Comparison of ENCODE assay signal across 10 cellular contexts in genomic region chr12:46264057-46264456, GRCh38. TPM values are rescaled to one million over a fixed set of nuclear protein-coding genes. Genes with fewer than 3 reads are reported as not detected.
A peak's percentile ranks its signal among the peaks of the same experiment; 100 is the strongest.
DNase-seq lines count a peak whose midpoint lies in the region; ATAC-seq, FAIRE-seq and TF ChIP-seq lines count a peak whose summit lies in the region.
"Had no signal": no experiment of that assay in that cellular context is flagged by ENCODE, and none has a peak within 500 bp of the region (broad histone marks: within the 10 kb centered on the region; RNA-seq: fewer than 3 reads in every experiment).

No MANE protein-coding gene starts in this region.

- H3K9me3 ChIP-seq in A549: no peaks in the 10 kb centered on the region
- no peaks in the 10 kb centered on the region for H3K9me3 ChIP-seq in upper lobe of right lung
- H3K9me3 ChIP-seq: ascending aorta had no signal

- 0% methylated on average over 1 of the region's 1 CpG for WGBS in A549 (ENCODE audit: missing lambda C conversion rate)

- peaks cover 6% of the 10 kb centered on the region; the same call in 1 of the 2 replicates for H3K36me3 Mint-ChIP-seq in WTC11

- H3K9me3 Mint-ChIP-seq in WTC11: no peaks in the 10 kb centered on the region

- H3K27ac ChIP-seq in A549 (no peak overlapping the region), upper lobe of right lung (no peak overlapping the region)
- H3K27ac ChIP-seq: ascending aorta had no signal

- DNase-seq in A549 (ENCODE audit: low read depth in 1 of 2, low spot score in 1 of 2) (no peak), GM04503 (ENCODE audit: low read depth) (peak; percentile 39), WTC11 (ENCODE audit: low spot score) (no peak), iris pigment epithelial cell (ENCODE audit: low read depth) (peak; percentile 79), upper lobe of right lung (no peak), cerebellum (ENCODE audit: low spot score) (no peak), NCI-H128 (lab: John Stamatoyannopoulos, UW; ENCODE audit: unreplicated experiment) (no peak)
- DNase-seq: NCI-H1417 had no signal

- no peak for TF ChIP-seq CTCF in A549 (IDR thresholded peaks at IDR 0.05)
- TF ChIP-seq CTCF in WTC11 (IDR thresholded peaks at IDR 0.05): no peak
- TF ChIP-seq CTCF in upper lobe of right lung (IDR thresholded peaks at IDR 0.05): no peak

- intact Hi-C loops in upper lobe of right lung (cut with DNase I): no loop called here

- FAIRE-seq in A549 (lab: Jason Lieb, UNC): no peak

- H3K27ac Mint-ChIP-seq in WTC11: peak overlapping the region; percentile 94

- peaks cover 73% of the 10 kb centered on the region for H3K4me1 ChIP-seq in A549
- peaks cover 23% of the 10 kb centered on the region for H3K4me1 ChIP-seq in upper lobe of right lung

- CTCF ChIA-PET in A549 (lab: Yijun Ruan, JAX) (interaction anchor here (1.1 to 2.0 kb wide), 5 partner anchors 10 to 110 kb away, joined by 3 to 6 read pairs (median 5); no protein-coding TSS in a partner anchor), WTC11 (lab: Charles Lee) (interaction anchor here (0.6 to 1.0 kb wide), 2 partner anchors 132 to 334 kb away, joined by 3 read pairs; no protein-coding TSS in a partner anchor)

- no peaks in the 10 kb centered on the region for H3K27me3 Mint-ChIP-seq in WTC11 (ENCODE audit: low read depth)

- no peak for TF ChIP-seq RAD21 in A549 (conservative IDR thresholded peaks at IDR 0.05 in 1 of 2, IDR thresholded peaks at IDR 0.05 in 1 of 2)

- H3K4me3 ChIP-seq in A549: no peak overlapping the region
- no peak overlapping the region for H3K4me3 ChIP-seq in upper lobe of right lung
- H3K4me3 ChIP-seq: ascending aorta had no signal

- H3K4me2 ChIP-seq in A549: peak overlapping the region; percentile 92; the same call in 2 of the 3 replicates

- ATAC-seq in A549 (no peak), WTC11 (no peak), HG02852 (IDR thresholded peaks at IDR 0.05; ENCODE audit: unreplicated experiment) (no peak), upper lobe of right lung (no peak)

- no peak for TF ChIP-seq EP300 in A549 (IDR thresholded peaks at IDR 0.05)

- H3K4me3 Mint-ChIP-seq in WTC11: peak overlapping the region; percentile 41

- no peaks in the 10 kb centered on the region for H3K36me3 ChIP-seq in upper lobe of right lung
- H3K36me3 ChIP-seq: ascending aorta had no signal

- no peak for TF ChIP-seq POLR2A in A549 (IDR thresholded peaks at IDR 0.05; ENCODE audit: low read length)

- POLR2A ChIA-PET in A549 (lab: Yijun Ruan, JAX) (no interaction called here), WTC11 (lab: Charles Lee) (interaction anchor here (0.6 kb wide), 1 partner anchor 108 kb away, joined by 3 read pairs; no protein-coding TSS in a partner anchor)

- H3K27me3 ChIP-seq in upper lobe of right lung: peaks cover 15% of the 10 kb centered on the region
- H3K27me3 ChIP-seq: ascending aorta had no signal

- peaks cover 19% of the 10 kb centered on the region for H3K4me1 Mint-ChIP-seq in WTC11

TF ChIP-seq in A549, 52 proteins besides CTCF, POLR2A, EP300 and RAD21:
- TF ChIP-seq TFCP2L1 (CRISPR knock-in tag; IDR thresholded peaks at IDR 0.05): no peak
- TF ChIP-seq, protein P1, sequence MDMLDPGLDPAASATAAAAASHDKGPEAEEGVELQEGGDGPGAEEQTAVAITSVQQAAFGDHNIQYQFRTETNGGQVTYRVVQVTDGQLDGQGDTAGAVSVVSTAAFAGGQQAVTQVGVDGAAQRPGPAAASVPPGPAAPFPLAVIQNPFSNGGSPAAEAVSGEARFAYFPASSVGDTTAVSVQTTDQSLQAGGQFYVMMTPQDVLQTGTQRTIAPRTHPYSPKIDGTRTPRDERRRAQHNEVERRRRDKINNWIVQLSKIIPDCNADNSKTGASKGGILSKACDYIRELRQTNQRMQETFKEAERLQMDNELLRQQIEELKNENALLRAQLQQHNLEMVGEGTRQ (IDR thresholded peaks at IDR 0.05): no peak
- no peak for TF ChIP-seq SMC3 (IDR thresholded peaks at IDR 0.05)
- TF ChIP-seq NR3C1 (IDR thresholded peaks at IDR 0.05): no peak
- no peak for TF ChIP-seq HDAC2 (IDR thresholded peaks at IDR 0.05)
- no peak for TF ChIP-seq RCOR1 (IDR thresholded peaks at IDR 0.05; ENCODE audit: low read depth, low read length)
- no peak for TF ChIP-seq JUNB (IDR thresholded peaks at IDR 0.05)
- TF ChIP-seq MAX (IDR thresholded peaks at IDR 0.05): no peak
- no peak for TF ChIP-seq HMGXB4 (CRISPR knock-in tag; IDR thresholded peaks at IDR 0.05; ENCODE audit: borderline replicate concordance)
- TF ChIP-seq HOXB13 (CRISPR knock-in tag; IDR thresholded peaks at IDR 0.05; ENCODE audit: low read depth): no peak
- TF ChIP-seq, protein P2, sequence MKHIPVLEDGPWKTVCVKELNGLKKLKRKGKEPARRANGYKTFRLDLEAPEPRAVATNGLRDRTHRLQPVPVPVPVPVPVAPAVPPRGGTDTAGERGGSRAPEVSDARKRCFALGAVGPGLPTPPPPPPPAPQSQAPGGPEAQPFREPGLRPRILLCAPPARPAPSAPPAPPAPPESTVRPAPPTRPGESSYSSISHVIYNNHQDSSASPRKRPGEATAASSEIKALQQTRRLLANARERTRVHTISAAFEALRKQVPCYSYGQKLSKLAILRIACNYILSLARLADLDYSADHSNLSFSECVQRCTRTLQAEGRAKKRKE (CRISPR knock-in tag; IDR thresholded peaks at IDR 0.05; ENCODE audit: low read depth): no peak

TF ChIP-seq in WTC11, 78 proteins besides CTCF, POLR2A, EP300 and RAD21:
- no peak for TF ChIP-seq HMGA2 (CRISPR knock-in tag; IDR thresholded peaks at IDR 0.05)
- TF ChIP-seq NR3C1 (CRISPR knock-in tag; conservative IDR thresholded peaks at IDR 0.05; ENCODE audit: low read depth): no peak
- TF ChIP-seq AR (CRISPR knock-in tag; IDR thresholded peaks at IDR 0.05): no peak
- no peak for TF ChIP-seq CREB1 (CRISPR knock-in tag; IDR thresholded peaks at IDR 0.05)
- no peak for TF ChIP-seq ZNF416 (CRISPR knock-in tag; IDR thresholded peaks at IDR 0.05)
- TF ChIP-seq SMAD4 (CRISPR knock-in tag; IDR thresholded peaks at IDR 0.05): no peak
- TF ChIP-seq AFF4 (CRISPR knock-in tag; IDR thresholded peaks at IDR 0.05; ENCODE audit: borderline replicate concordance): no peak

RNA-seq across cellular contexts. Expression of gene SLC38A1, which starts 4.8 kb away (rescaled TPM):
- polyA plus RNA-seq in A549 (2011; rRNA removed) (183 and 231 TPM in 2 replicates), A549 (2017; fragmentation: RNase III; extraction: RNeasy Plus Mini Kit Qiagen cat#74134 plus additional on column Dnase treatment) (61.6 to 63.9 TPM (median 62.7 TPM) in 3 replicates)
- polyA plus RNA-seq in A549 (2012; cell fraction: cytosol; rRNA removed): 20.7 and 22.8 TPM in 2 replicates
- 14.9 and 21.2 TPM in 2 replicates for polyA plus RNA-seq in A549 (2012; cell fraction: nucleus; rRNA removed)
- 193 and 209 TPM in 2 replicates for polyA minus RNA-seq in A549 (2011; rRNA and poly(A)+ RNA removed)
- total RNA-seq in WTC11 (2021) (136 to 179 TPM (median 143 TPM) in 3 replicates), upper lobe of right lung (58.5 TPM), cerebellum (198 TPM)

Comparison
In these comparisons a context has a peak if more than half of its experiments do, and no peak if none do; other contexts are left out.
1. DNase-seq: peak in GM04503 (single experiment) and iris pigment epithelial cell (single experiment); none in A549 (0 of 2), WTC11 (single experiment), upper lobe of right lung (single experiment), cerebellum (single experiment) and NCI-H128 (single experiment).